ENCODE assay signal across 9 cellular contexts in genomic region chr1:40774266-40774998, GRCh38. TPM values are rescaled to one million over a fixed set of nuclear protein-coding genes. Genes with fewer than 3 reads are reported as not detected.
A peak's percentile ranks its signal among the peaks of the same experiment; 100 is the strongest.
DNase-seq lines count a peak whose midpoint lies in the region; ATAC-seq and TF ChIP-seq lines count a peak whose summit lies in the region.
"Had no signal": no experiment of that assay in that cellular context is flagged by ENCODE, and none has a peak within 500 bp of the region (broad histone marks: within the 10 kb centered on the region; RNA-seq: fewer than 3 reads in every experiment).

No MANE protein-coding gene starts in this region.

- no TSS peak for BruUV-seq in mammary epithelial cell (replicated peaks; lab: Mats Ljungman, UMichigan)

- no peaks in the 10 kb centered on the region for H3K9me3 ChIP-seq in CD8-positive, alpha-beta T cell (ENCODE audit: low read length)
- H3K9me3 ChIP-seq in mammary epithelial cell (replicated peaks; ENCODE audit: insufficient read depth, low read length): no peaks in the 10 kb centered on the region

- H3K27me3 Mint-ChIP-seq in CD8-positive, alpha-beta T cell (ENCODE audit: low read depth): no peaks in the 10 kb centered on the region
- H3K27me3 Mint-ChIP-seq in WTC11 (ENCODE audit: low read depth): peaks cover 2% of the 10 kb centered on the region; the same call in 1 of the 2 replicates

- no peak overlapping the region for H3K9ac ChIP-seq in mammary epithelial cell (ENCODE audit: insufficient read depth, low read length)

- DNase-seq in CD8-positive, alpha-beta T cell: peak; percentile 43 to 81 (median 68)
- DNase-seq in HuH-7 (ENCODE audit: low spot score): peak; percentile 77
- DNase-seq in WTC11 (ENCODE audit: low spot score): peak; percentile 86
- no peak for DNase-seq in mammary epithelial cell
- DNase-seq in lung microvascular endothelial cell (ENCODE audit: low read depth in 2 of 2): peak; percentile 42 to 67
- DNase-seq in stimulated activated CD8-positive, alpha-beta memory T cell treated with anti-CD3 and anti-CD28 coated beads, Interleukin-4, amount 100 ng/mL, for 1 hour (ENCODE audit: low read depth in 2 of 2, low spot score in 1 of 2): peak; percentile 17 to 48

- H4K20me1 ChIP-seq in mammary epithelial cell (ENCODE audit: insufficient read depth, low read length): no peaks in the 10 kb centered on the region

- H3K9me3 Mint-ChIP-seq in CD8-positive, alpha-beta T cell: no peaks in the 10 kb centered on the region
- peaks cover 17% of the 10 kb centered on the region for H3K9me3 Mint-ChIP-seq in WTC11

- intact Hi-C loops in CD8-positive, alpha-beta T cell (cut with DNase I, micrococcal nuclease): loop anchor here (1.0 to 5.0 kb wide), 5 partner anchors 76 to 178 kb away; no protein-coding TSS in a partner anchor
- intact Hi-C loops in mammary epithelial cell (cut with micrococcal nuclease): loop anchor here (1.0 to 5.0 kb wide), 6 partner anchors 66 to 178 kb away; no protein-coding TSS in a partner anchor

- no peaks in the 10 kb centered on the region for H3K79me2 ChIP-seq in mammary epithelial cell (ENCODE audit: insufficient read depth, low read length)

- WGBS in mammary epithelial cell (ENCODE audit: low coverage, missing lambda C conversion rate): 37% methylated on average over 2 of the region's 3 CpGs

- H3K36me3 ChIP-seq in CD8-positive, alpha-beta T cell (ENCODE audit: insufficient read depth, low read length): no peaks in the 10 kb centered on the region
- no peaks in the 10 kb centered on the region for H3K36me3 ChIP-seq in mammary epithelial cell (ENCODE audit: insufficient read depth, low read length)

- POLR2A ChIA-PET in CD8-positive, alpha-beta T cell (lab: Charles Lee): interaction anchor here (1.1 to 2.7 kb wide), 2 partner anchors 22 to 83 kb away, joined by 6 to 13 read pairs; partner anchors contain the start of gene NFYC
- POLR2A ChIA-PET in WTC11 (lab: Charles Lee): interaction anchor here (0.9 to 1.2 kb wide), 2 partner anchors 10 to 83 kb away, joined by 3 read pairs; partner anchors contain the start of gene NFYC

- no peak overlapping the region for H3K4me3 Mint-ChIP-seq in CD8-positive, alpha-beta T cell
- no peak overlapping the region for H3K4me3 Mint-ChIP-seq in WTC11

- peak; percentile 66 for ATAC-seq in CD8-positive, alpha-beta T cell
- ATAC-seq in WTC11 (peak; percentile 76), GM19324 (IDR thresholded peaks at IDR 0.05; ENCODE audit: low FRiP score, unreplicated experiment) (no peak), HG03280 (IDR thresholded peaks at IDR 0.05; ENCODE audit: unreplicated experiment) (no peak)

- CTCF ChIA-PET in CD8-positive, alpha-beta T cell (lab: Charles Lee): interaction anchor here (0.6 to 14.1 kb wide), 38 partner anchors 8 to 1465 kb away, joined by 3 to 286 read pairs (median 6); partner anchors contain the start of gene KCNQ4
- CTCF ChIA-PET in WTC11 (lab: Charles Lee) (interaction anchor here (0.5 to 4.3 kb wide), 52 partner anchors 8 to 242 kb away, joined by 3 to 41 read pairs (median 4); partner anchors contain the start of genes CITED4, KCNQ4, NFYC and RIMS3), mammary epithelial cell (lab: Charles Lee; ENCODE audit: low non-redundant PET) (interaction anchor here (0.5 to 1.0 kb wide), 6 partner anchors 45 to 631 kb away, joined by 3 to 5 read pairs (median 4); partner anchors contain the start of gene NFYC)

- H3K4me2 ChIP-seq in mammary epithelial cell (ENCODE audit: insufficient read depth, low read depth, low read length): no peak overlapping the region

- H3K27me3 ChIP-seq in CD8-positive, alpha-beta T cell (ENCODE audit: insufficient read depth, low read length): no peaks in the 10 kb centered on the region
- H3K27me3 ChIP-seq in mammary epithelial cell (ENCODE audit: insufficient read depth, low read length): no peaks in the 10 kb centered on the region

- H3K4me3 ChIP-seq in CD8-positive, alpha-beta T cell (ENCODE audit: low read depth, low read length): no peak overlapping the region
- no peak overlapping the region for H3K4me3 ChIP-seq in mammary epithelial cell (replicated peaks in 1 of 3; ENCODE audit: insufficient read depth in 1 of 3, low read depth in 2 of 3, low read length in 3 of 3)
- H3K4me3 ChIP-seq: skin epidermis had no signal

- no peak overlapping the region for H3K27ac Mint-ChIP-seq in CD8-positive, alpha-beta T cell
- H3K27ac Mint-ChIP-seq in WTC11: peak overlapping the region; percentile 96

- no peak overlapping the region for H2AFZ ChIP-seq in mammary epithelial cell (ENCODE audit: low read depth, low read length)

- peak; percentile 84 for TF ChIP-seq CTCF in CD8-positive, alpha-beta T cell (IDR thresholded peaks at IDR 0.05)
- TF ChIP-seq CTCF in WTC11 (IDR thresholded peaks at IDR 0.05): peak; percentile 77
- TF ChIP-seq CTCF in mammary epithelial cell (conservative IDR thresholded peaks at IDR 0.05 in 1 of 2, IDR thresholded peaks at IDR 0.05 in 1 of 2; ENCODE audit: extremely low read depth in 1 of 2, insufficient read depth in 1 of 2, low read depth in 1 of 2, low read length in 2 of 2): peak; percentile 83 to 84

- H3K27ac ChIP-seq in CD8-positive, alpha-beta T cell (ENCODE audit: low read depth, low read length): no peak overlapping the region
- H3K27ac ChIP-seq in mammary epithelial cell (ENCODE audit: insufficient read depth, low read depth, low read length): no peak overlapping the region
- H3K27ac ChIP-seq: skin epidermis had no signal

- dilution Hi-C loops in mammary epithelial cell (cut with HindIII; ENCODE audit: low sequenced_read_pairs): no loop called here

- H3K36me3 Mint-ChIP-seq in CD8-positive, alpha-beta T cell: peaks cover 53% of the 10 kb centered on the region
- H3K36me3 Mint-ChIP-seq in WTC11: peaks cover 34% of the 10 kb centered on the region

- no peaks in the 10 kb centered on the region for H3K4me1 Mint-ChIP-seq in CD8-positive, alpha-beta T cell (ENCODE audit: low read depth)
- peaks cover 50% of the 10 kb centered on the region for H3K4me1 Mint-ChIP-seq in WTC11

- in situ Hi-C loops in mammary epithelial cell (cut with MboI; ENCODE audit: low sequenced_read_pairs in 2 of 2): no loop called here

- H3K4me1 ChIP-seq in CD8-positive, alpha-beta T cell (ENCODE audit: insufficient read depth, low read length): no peaks in the 10 kb centered on the region
- H3K4me1 ChIP-seq in mammary epithelial cell (ENCODE audit: insufficient read depth, low read length): peaks cover 13% of the 10 kb centered on the region

TF ChIP-seq in WTC11, 78 proteins besides CTCF, POLR2A, EP300 and RAD21 (continues in another document):
- TF ChIP-seq, protein P1, sequence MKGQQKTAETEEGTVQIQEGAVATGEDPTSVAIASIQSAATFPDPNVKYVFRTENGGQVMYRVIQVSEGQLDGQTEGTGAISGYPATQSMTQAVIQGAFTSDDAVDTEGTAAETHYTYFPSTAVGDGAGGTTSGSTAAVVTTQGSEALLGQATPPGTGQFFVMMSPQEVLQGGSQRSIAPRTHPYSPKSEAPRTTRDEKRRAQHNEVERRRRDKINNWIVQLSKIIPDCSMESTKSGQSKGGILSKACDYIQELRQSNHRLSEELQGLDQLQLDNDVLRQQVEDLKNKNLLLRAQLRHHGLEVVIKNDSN (CRISPR knock-in tag; IDR thresholded peaks at IDR 0.05): no peak
- TF ChIP-seq NR1H2 (CRISPR knock-in tag; IDR thresholded peaks at IDR 0.05): no peak
- TF ChIP-seq ZSCAN18 (CRISPR knock-in tag; IDR thresholded peaks at IDR 0.05): no peak
- TF ChIP-seq IRF2 (CRISPR knock-in tag; IDR thresholded peaks at IDR 0.05; ENCODE audit: borderline replicate concordance, low read depth): no peak
- TF ChIP-seq STAT6 (CRISPR knock-in tag; conservative IDR thresholded peaks at IDR 0.05; ENCODE audit: low read depth): no peak
- 0 out of 2 replicates have a peak, but pooled peaks have one; percentile 42 for TF ChIP-seq ZNF232 (CRISPR knock-in tag; IDR thresholded peaks at IDR 0.05)

RNA-seq across cellular contexts. Expression of gene KCNQ4, which starts 9.2 kb away (rescaled TPM):
- under 1 TPM; 0.31 to 0.35 TPM for total RNA-seq in CD8-positive, alpha-beta T cell
- total RNA-seq in WTC11 (2021): 3.3 to 4.0 TPM (median 3.6 TPM) in 3 replicates
- total RNA-seq in mammary epithelial cell: not detected
- polyA plus RNA-seq in mammary epithelial cell: 0.02 TPM
- not detected for polyA minus RNA-seq in mammary epithelial cell
- total RNA-seq in lung microvascular endothelial cell: not detected in 2 replicates

Comparison
In these comparisons a context has a peak if more than half of its experiments do, and no peak if none do; other contexts are left out.
1. ATAC-seq: peak in CD8-positive, alpha-beta T cell (single experiment) and WTC11 (single experiment); none in GM19324 (single experiment) and HG03280 (single experiment).
2. Peak in every context shown above with its lines, with median percentiles within 50 percentile points of each other: CTCF ChIP-seq.